In the genomic region with DNA sequence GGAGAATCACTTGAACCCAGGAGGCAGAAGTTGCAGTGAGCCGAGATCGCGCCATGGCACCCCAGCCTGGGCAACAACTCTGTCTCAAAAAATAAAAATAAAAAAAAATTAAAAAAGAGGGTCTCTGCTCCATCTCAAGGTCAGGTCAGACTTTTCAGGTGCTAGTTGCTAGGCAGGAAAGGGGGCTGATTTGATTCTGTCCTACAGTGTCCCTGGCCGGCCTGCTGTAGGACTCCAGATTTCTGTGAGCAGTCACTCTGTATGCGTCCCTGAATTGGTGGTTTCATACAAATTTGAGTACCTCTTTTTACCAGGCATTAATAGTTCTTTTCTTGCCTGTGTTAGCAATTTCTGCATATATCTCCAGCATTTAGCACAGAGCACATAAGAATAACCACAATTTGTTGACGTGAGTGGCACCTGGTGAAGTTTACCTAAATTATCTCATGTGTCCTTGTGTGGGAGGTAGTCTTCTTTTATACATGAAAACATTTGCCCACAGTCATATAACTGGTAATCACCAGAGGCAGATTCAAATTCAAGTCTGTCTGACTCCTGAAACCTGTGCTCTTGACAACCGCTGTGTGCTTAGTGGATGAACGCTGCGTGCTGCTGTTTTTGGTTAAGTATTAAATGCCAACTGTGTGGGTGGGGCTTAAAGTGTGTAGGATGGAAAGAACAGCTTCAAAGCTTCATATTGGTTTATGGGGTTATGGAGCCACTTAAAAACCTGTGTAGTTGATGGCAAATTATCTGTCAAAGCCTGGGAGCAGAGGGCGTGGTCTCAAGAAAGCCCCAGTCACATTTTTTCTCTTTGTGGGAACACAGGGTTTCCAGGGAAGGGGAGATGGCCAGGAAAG, we compare ENCODE assay signal across 9 cellular contexts. TPM values are rescaled to one million over a fixed set of nuclear protein-coding genes. Genes with fewer than 3 reads are reported as not detected.
DNase-seq lines count a peak whose midpoint lies in the region; ATAC-seq and TF ChIP-seq lines count a peak whose summit lies in the region.
"Had no signal": no experiment of that assay in that cellular context is flagged by ENCODE, and none has a peak within 500 bp of the region (broad histone marks: within the 10 kb centered on the region; RNA-seq: fewer than 3 reads in every experiment).

No MANE protein-coding gene starts in this region.

- in situ Hi-C loops in Caki2 (cut with HindIII; ENCODE audit: low pct_unique_long_range_greater_than_20kb, low sequenced_read_pairs): no loop called here

- H3K4me3 ChIP-seq in HEK293 (ENCODE audit: low read depth, low read length): no peak overlapping the region

- peaks cover 0 to 21% (median 0%) of the 10 kb centered on the region in 3 donors for H3K36me3 Mint-ChIP-seq in naive thymus-derived CD8-positive, alpha-beta T cell

- ATAC-seq in naive thymus-derived CD8-positive, alpha-beta T cell: peak; percentile 22 to 42

- no peaks in the 10 kb centered on the region for H3K27me3 Mint-ChIP-seq in naive thymus-derived CD8-positive, alpha-beta T cell

- H3K27ac Mint-ChIP-seq in naive thymus-derived CD8-positive, alpha-beta T cell: peak overlapping the region; percentile 84 to 97 (median 90)

- DNase-seq in Caki2 (ENCODE audit: low read depth): peak; percentile 51
- peak; percentile 36 for DNase-seq in activated T-cell treated with anti-CD3 and anti-CD28 coated beads for 24 hours (ENCODE audit: low read depth)
- peak in 5 of 10 donors; percentile 34 to 63 (median 54) for DNase-seq in naive thymus-derived CD8-positive, alpha-beta T cell
- DNase-seq in GM19240 (ENCODE audit: insufficient read length, low spot score): no peak
- no peak for DNase-seq in NCI-H187 (lab: John Stamatoyannopoulos, UW)
- no peak for DNase-seq in NCI-H1105 treated with DMSO at 0.1 percent for 48 hours (lab: John Stamatoyannopoulos, UW)
- DNase-seq in NCI-H2227 treated with DMSO at 0.1 percent for 48 hours (lab: John Stamatoyannopoulos, UW): no peak

- H3K27ac ChIP-seq in HEK293 (ENCODE audit: extremely low read depth, low read depth, low read length): no peak overlapping the region

- no peak for TF ChIP-seq CTCF in HEK293 (tag by site-specific recombination; IDR thresholded peaks at IDR 0.05)

- H3K4me3 Mint-ChIP-seq in naive thymus-derived CD8-positive, alpha-beta T cell: peak overlapping the region in 9 of 10 donors; percentile 47 to 72 (median 61)

- POLR2A ChIA-PET in HEK293 (lab: Yijun Ruan, JAX): no interaction called here
- POLR2A ChIA-PET in naive thymus-derived CD8-positive, alpha-beta T cell (lab: Charles Lee): interaction anchor here (0.5 to 2.2 kb wide), 2 partner anchors 29 to 664 kb away, joined by 3 to 6 read pairs; no protein-coding TSS in a partner anchor

- no peaks in the 10 kb centered on the region for H3K9me3 Mint-ChIP-seq in naive thymus-derived CD8-positive, alpha-beta T cell

- peaks cover 31 to 75% (median 63%) of the 10 kb centered on the region in 4 donors for H3K4me1 Mint-ChIP-seq in naive thymus-derived CD8-positive, alpha-beta T cell

- H3K4me1 ChIP-seq in HEK293 (ENCODE audit: control insufficient read depth, insufficient read depth, low read length): peaks cover 3% of the 10 kb centered on the region; the same call in 1 of the 2 replicates

- H3K36me3 ChIP-seq in HEK293 (ENCODE audit: control insufficient read depth in 2 of 2, insufficient read depth in 1 of 2, low read length in 2 of 2): peaks cover 0 to 38% of the 10 kb centered on the region in 2 experiments; a peak in 1 of 3 replicates

- CTCF ChIA-PET in HEK293 (lab: Yijun Ruan, JAX): interaction anchor here (0.7 to 1.0 kb wide), 2 partner anchors 30 to 53 kb away, joined by 3 to 4 read pairs; partner anchors contain the start of gene LRRC61

- H3K9me3 ChIP-seq in HEK293 (ENCODE audit: control insufficient read depth, insufficient read depth, low read depth, low read length): no peaks in the 10 kb centered on the region

TF ChIP-seq in HEK293, 187 proteins besides CTCF, POLR2A, EP300 and RAD21:
- TF ChIP-seq EGR2 (tag by site-specific recombination; IDR thresholded peaks at IDR 0.05; ENCODE audit: low read depth): peak; percentile 94
- peak; percentile 93 for TF ChIP-seq ZFHX2 (tag by site-specific recombination; conservative IDR thresholded peaks at IDR 0.05)
- 0 out of 2 replicates have a peak, but pooled peaks have one; percentile 54 for TF ChIP-seq ZNF10 (tag by site-specific recombination; IDR thresholded peaks at IDR 0.05)
- no peak for TF ChIP-seq ZNF324 (tag by site-specific recombination; IDR thresholded peaks at IDR 0.05)
- 0 out of 2 replicates have a peak, but pooled peaks have one; percentile 25 for TF ChIP-seq OSR2 (tag by site-specific recombination; IDR thresholded peaks at IDR 0.05)
- TF ChIP-seq, protein P1, sequence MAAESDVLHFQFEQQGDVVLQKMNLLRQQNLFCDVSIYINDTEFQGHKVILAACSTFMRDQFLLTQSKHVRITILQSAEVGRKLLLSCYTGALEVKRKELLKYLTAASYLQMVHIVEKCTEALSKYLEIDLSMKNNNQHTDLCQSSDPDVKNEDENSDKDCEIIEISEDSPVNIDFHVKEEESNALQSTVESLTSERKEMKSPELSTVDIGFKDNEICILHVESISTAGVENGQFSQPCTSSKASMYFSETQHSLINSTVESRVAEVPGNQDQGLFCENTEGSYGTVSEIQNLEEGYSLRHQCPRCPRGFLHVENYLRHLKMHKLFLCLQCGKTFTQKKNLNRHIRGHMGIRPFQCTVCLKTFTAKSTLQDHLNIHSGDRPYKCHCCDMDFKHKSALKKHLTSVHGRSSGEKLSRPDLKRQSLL (tag by site-specific recombination; IDR thresholded peaks at IDR 0.05): peak; percentile 57; the same call in 1 of the 2 replicates
- no peak for TF ChIP-seq ZNF16 (tag by site-specific recombination; IDR thresholded peaks at IDR 0.05; ENCODE audit: low read depth)
- peak; percentile 9; the same call in 1 of the 2 replicates for TF ChIP-seq SP2 (tag by site-specific recombination; IDR thresholded peaks at IDR 0.05)
TF ChIP-seq in HEK293: peak in this region for 6.

RNA-seq across cellular contexts. Expression of gene ZNF775, which starts 3.2 kb away (rescaled TPM):
- total RNA-seq in Caki2 (2014; rRNA removed; shearing (Covaris generic); ENCODE audit: low replicate concordance): 8.6 and 10.2 TPM in 2 replicates
- 1 to 10 TPM; 5.6 to 5.9 TPM for total RNA-seq in naive thymus-derived CD8-positive, alpha-beta T cell
- 1 to 10 TPM; 1.5 to 7.6 (median 3.1) TPM for polyA plus RNA-seq in naive thymus-derived CD8-positive, alpha-beta T cell

RNA-seq across cellular contexts. Expression of gene REPIN1, which starts 7.3 kb away (rescaled TPM):
- 86.1 and 89.8 TPM in 2 replicates for total RNA-seq in Caki2 (2014; rRNA removed; shearing (Covaris generic); ENCODE audit: low replicate concordance)
- total RNA-seq in naive thymus-derived CD8-positive, alpha-beta T cell: 100 to 1,000 TPM; 104 to 108 TPM
- polyA plus RNA-seq in naive thymus-derived CD8-positive, alpha-beta T cell: 10 to 100 TPM; 39.8 to 73.0 (median 49.8) TPM

RNA-seq across cellular contexts. Expression of gene RARRES2, which starts 34.5 kb away (rescaled TPM):
- 2.7 and 10.6 TPM in 2 replicates for total RNA-seq in Caki2 (2014; rRNA removed; shearing (Covaris generic); ENCODE audit: low replicate concordance)
- under 1 TPM in 1 of 2 experiments, not detected in 1; 0.29 TPM for total RNA-seq in naive thymus-derived CD8-positive, alpha-beta T cell
- polyA plus RNA-seq in naive thymus-derived CD8-positive, alpha-beta T cell: not detected
- total RNA-seq: MCF 10A had no signal

RNA-seq across cellular contexts. Expression of gene ACTR3C, which starts 52.5 kb away (rescaled TPM):
- total RNA-seq in Caki2 (2014; rRNA removed; shearing (Covaris generic); ENCODE audit: low replicate concordance): 3.7 and 23.0 TPM in 2 replicates
- 10 to 100 TPM in 1 of 2 experiments, 1 to 10 TPM in 1; 9.8 to 12.8 TPM for total RNA-seq in naive thymus-derived CD8-positive, alpha-beta T cell
- polyA plus RNA-seq in naive thymus-derived CD8-positive, alpha-beta T cell: 1 to 10 TPM; 2.1 to 4.6 (median 3.5) TPM

RNA-seq across cellular contexts. Expression of gene LRRC61, which starts 52.7 kb away (rescaled TPM):
- total RNA-seq in Caki2 (2014; rRNA removed; shearing (Covaris generic); ENCODE audit: low replicate concordance): 53.9 and 54.9 TPM in 2 replicates
- total RNA-seq in naive thymus-derived CD8-positive, alpha-beta T cell: 10 to 100 TPM; 13.8 to 16.0 TPM
- polyA plus RNA-seq in naive thymus-derived CD8-positive, alpha-beta T cell: 10 to 100 TPM; 17.8 to 34.3 (median 33.5) TPM

Comparison
In these comparisons a context has a peak if more than half of its experiments do, and no peak if none do; other contexts are left out.
1. DNase-seq: peak in Caki2 (single experiment) and activated T-cell treated with anti-CD3 and anti-CD28 coated beads for 24 hours (single experiment); none in GM19240 (single experiment), NCI-H187 (0 of 2), NCI-H1105 treated with DMSO at 0.1 percent for 48 hours (single experiment) and NCI-H2227 treated with DMSO at 0.1 percent for 48 hours (single experiment).